Comparison of ENCODE assay signal across 8 cellular contexts in the genomic region with DNA sequence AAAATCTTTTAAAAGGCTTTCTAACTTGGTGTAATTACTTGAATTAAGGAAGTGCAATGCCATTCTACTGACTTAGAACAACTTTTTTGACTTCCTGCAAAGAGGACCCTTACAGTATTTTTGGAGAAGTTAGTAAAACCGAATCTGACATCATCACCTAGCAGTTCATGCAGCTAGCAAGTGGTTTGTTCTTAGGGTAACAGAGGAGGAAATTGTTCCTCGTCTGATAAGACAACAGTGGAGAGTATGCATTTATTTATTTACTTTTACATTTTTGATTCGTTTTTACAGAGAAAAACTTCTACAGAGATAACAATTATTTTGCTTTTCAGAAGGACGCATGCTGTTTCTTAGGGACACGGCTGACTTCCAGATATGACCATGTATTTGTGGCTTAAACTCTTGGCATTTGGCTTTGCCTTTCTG. TPM values are rescaled to one million over a fixed set of nuclear protein-coding genes. Genes with fewer than 3 reads are reported as not detected.
DNase-seq lines count a peak whose midpoint lies in the region; ATAC-seq lines count a peak whose summit lies in the region.

A gene with protein sequence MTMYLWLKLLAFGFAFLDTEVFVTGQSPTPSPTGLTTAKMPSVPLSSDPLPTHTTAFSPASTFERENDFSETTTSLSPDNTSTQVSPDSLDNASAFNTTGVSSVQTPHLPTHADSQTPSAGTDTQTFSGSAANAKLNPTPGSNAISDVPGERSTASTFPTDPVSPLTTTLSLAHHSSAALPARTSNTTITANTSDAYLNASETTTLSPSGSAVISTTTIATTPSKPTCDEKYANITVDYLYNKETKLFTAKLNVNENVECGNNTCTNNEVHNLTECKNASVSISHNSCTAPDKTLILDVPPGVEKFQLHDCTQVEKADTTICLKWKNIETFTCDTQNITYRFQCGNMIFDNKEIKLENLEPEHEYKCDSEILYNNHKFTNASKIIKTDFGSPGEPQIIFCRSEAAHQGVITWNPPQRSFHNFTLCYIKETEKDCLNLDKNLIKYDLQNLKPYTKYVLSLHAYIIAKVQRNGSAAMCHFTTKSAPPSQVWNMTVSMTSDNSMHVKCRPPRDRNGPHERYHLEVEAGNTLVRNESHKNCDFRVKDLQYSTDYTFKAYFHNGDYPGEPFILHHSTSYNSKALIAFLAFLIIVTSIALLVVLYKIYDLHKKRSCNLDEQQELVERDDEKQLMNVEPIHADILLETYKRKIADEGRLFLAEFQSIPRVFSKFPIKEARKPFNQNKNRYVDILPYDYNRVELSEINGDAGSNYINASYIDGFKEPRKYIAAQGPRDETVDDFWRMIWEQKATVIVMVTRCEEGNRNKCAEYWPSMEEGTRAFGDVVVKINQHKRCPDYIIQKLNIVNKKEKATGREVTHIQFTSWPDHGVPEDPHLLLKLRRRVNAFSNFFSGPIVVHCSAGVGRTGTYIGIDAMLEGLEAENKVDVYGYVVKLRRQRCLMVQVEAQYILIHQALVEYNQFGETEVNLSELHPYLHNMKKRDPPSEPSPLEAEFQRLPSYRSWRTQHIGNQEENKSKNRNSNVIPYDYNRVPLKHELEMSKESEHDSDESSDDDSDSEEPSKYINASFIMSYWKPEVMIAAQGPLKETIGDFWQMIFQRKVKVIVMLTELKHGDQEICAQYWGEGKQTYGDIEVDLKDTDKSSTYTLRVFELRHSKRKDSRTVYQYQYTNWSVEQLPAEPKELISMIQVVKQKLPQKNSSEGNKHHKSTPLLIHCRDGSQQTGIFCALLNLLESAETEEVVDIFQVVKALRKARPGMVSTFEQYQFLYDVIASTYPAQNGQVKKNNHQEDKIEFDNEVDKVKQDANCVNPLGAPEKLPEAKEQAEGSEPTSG (N-terminal part only) (plus strand): TSS at position 147 of the 426 bp plus-strand sequence. CDS start 229 bp downstream, at position 376.

- peak; percentile 62 for ATAC-seq in activated CD4-positive, alpha-beta T cell treated with anti-CD3 and anti-CD28 coated beads for 36 hours
- peak; percentile 59 for ATAC-seq in HG02943 (IDR thresholded peaks at IDR 0.05; ENCODE audit: low read depth, unreplicated experiment)
- ATAC-seq in left ventricle myocardium superior: peak; percentile 59

- CTCF ChIA-PET in activated CD4-positive, alpha-beta T cell treated with anti-CD3 and anti-CD28 coated beads for 36 hours (lab: Charles Lee): interaction anchor here (0.7 to 8.7 kb wide), 6 partner anchors 16 to 120 kb away, joined by 3 to 110 read pairs (median 4); no protein-coding TSS in a partner anchor

- DNase-seq in activated CD4-positive, alpha-beta T cell treated with anti-CD3 and anti-CD28 coated beads for 36 hours: no peak
- DNase-seq in activated CD4-positive, alpha-beta T cell treated with anti-CD3 and anti-CD28 coated beads, Interleukin-2, amount 50 U/mL, for 1 hour: no peak
- DNase-seq in SIG-M5 (lab: John Stamatoyannopoulos, UW): peak; percentile 98
- no peak for DNase-seq in left ventricle myocardium superior
- DNase-seq in NCI-H446 treated with DMSO at 0.1 percent for 48 hours (lab: John Stamatoyannopoulos, UW): no peak
- no peak for DNase-seq in NCI-H774 (lab: John Stamatoyannopoulos, UW)
- DNase-seq in DMS153 treated with DMSO at 0.1 percent for 48 hours (lab: John Stamatoyannopoulos, UW; ENCODE audit: unreplicated experiment): no peak

- POLR2A ChIA-PET in activated CD4-positive, alpha-beta T cell treated with anti-CD3 and anti-CD28 coated beads for 36 hours (lab: Charles Lee): interaction anchor here (0.6 to 4.2 kb wide), 12 partner anchors 12 to 466 kb away, joined by 3 to 16 read pairs (median 3); no protein-coding TSS in a partner anchor

- no peaks in the 10 kb centered on the region for H3K27me3 Mint-ChIP-seq in activated CD4-positive, alpha-beta T cell treated with anti-CD3 and anti-CD28 coated beads for 36 hours

- peak within 1 kb of the TSS; percentile 87 for H3K4me3 Mint-ChIP-seq in activated CD4-positive, alpha-beta T cell treated with anti-CD3 and anti-CD28 coated beads for 36 hours

- intact Hi-C loops in activated CD4-positive, alpha-beta T cell treated with anti-CD3 and anti-CD28 coated beads for 36 hours (cut with DNase I, micrococcal nuclease): loop anchor here (1.0 to 5.0 kb wide), 6 partner anchors 12 to 116 kb away; no protein-coding TSS in a partner anchor
- intact Hi-C loops in left ventricle myocardium superior (cut with micrococcal nuclease): no loop called here

- H3K9me3 Mint-ChIP-seq in activated CD4-positive, alpha-beta T cell treated with anti-CD3 and anti-CD28 coated beads for 36 hours (ENCODE audit: low read depth): peaks cover 4% of the 10 kb centered on the region

- peak within 1 kb of the TSS; percentile 99 for H3K27ac Mint-ChIP-seq in activated CD4-positive, alpha-beta T cell treated with anti-CD3 and anti-CD28 coated beads for 36 hours

- peaks cover 52% of the 10 kb centered on the region for H3K4me1 Mint-ChIP-seq in activated CD4-positive, alpha-beta T cell treated with anti-CD3 and anti-CD28 coated beads for 36 hours

- H3K36me3 Mint-ChIP-seq in activated CD4-positive, alpha-beta T cell treated with anti-CD3 and anti-CD28 coated beads for 36 hours (ENCODE audit: low read depth): peaks cover 62% of the 10 kb centered on the region

RNA-seq across cellular contexts. Expression of the gene that starts here (rescaled TPM):
- 100 to 1,000 TPM; 458 to 564 TPM for total RNA-seq in activated CD4-positive, alpha-beta T cell treated with anti-CD3 and anti-CD28 coated beads for 36 hours
- total RNA-seq in left ventricle myocardium superior: 6.9 TPM

Comparison
In these comparisons a context has a peak if more than half of its experiments do, and no peak if none do; other contexts are left out.
1. RNA of the gene that starts here (total RNA-seq): 458 to 564 TPM in activated CD4-positive, alpha-beta T cell treated with anti-CD3 and anti-CD28 coated beads for 36 hours; 6.9 TPM in left ventricle myocardium superior (single experiment); every median in the first group is over 10 times any median in the second.
2. Peak in every context shown above with its lines, with median percentiles within 50 percentile points of each other: ATAC-seq.